18 cellular contexts compared by ENCODE assay signal in genomic region chr12:39176376-39176775, GRCh38.
DNase-seq lines count a peak whose midpoint lies in the region; ATAC-seq, FAIRE-seq and TF ChIP-seq lines count a peak whose summit lies in the region.
"Had no signal": no experiment of that assay in that cellular context is flagged by ENCODE, and none has a peak within 500 bp of the region (broad histone marks: within the 10 kb centered on the region; RNA-seq: fewer than 3 reads in every experiment).

No MANE protein-coding gene starts in this region.

- no peak overlapping the region for H3K4ac ChIP-seq in mesenchymal stem cell (ENCODE audit: low read depth in 1 of 2, low read length in 2 of 2)

- FAIRE-seq in K562 (lab: Jason Lieb, UNC): no peak
- FAIRE-seq: GM12891, GM18507, H54 had no signal

- no peak overlapping the region for H2BK15ac ChIP-seq in mesenchymal stem cell (ENCODE audit: low read depth, poor library complexity, severe bottlenecking)

- no peak overlapping the region for H2AK5ac ChIP-seq in mesenchymal stem cell (ENCODE audit: low read length, severe bottlenecking)

- no TSS peak for BruUV-seq in K562 (replicated peaks; lab: Mats Ljungman, UMichigan)

- H3K36me3 ChIP-seq in SK-N-SH (replicated peaks in 1 of 2; ENCODE audit: control insufficient read depth in 1 of 2, insufficient read depth in 2 of 2, low read length in 1 of 2): no peaks in the 10 kb centered on the region
- no peaks in the 10 kb centered on the region for H3K36me3 ChIP-seq in K562 (ENCODE audit: control insufficient read depth, insufficient read depth, low read length)
- H3K36me3 ChIP-seq in mesenchymal stem cell (ENCODE audit: control insufficient read depth in 1 of 2, insufficient read depth in 2 of 2, low read depth in 1 of 2, low read length in 2 of 2): no peaks in the 10 kb centered on the region
- H3K36me3 ChIP-seq in testis (ENCODE audit: low read depth, missing control alignments): no peaks in the 10 kb centered on the region
- H3K36me3 ChIP-seq: HAP-1 had no signal

- H3F3A ChIP-seq in SK-N-SH (replicated peaks; ENCODE audit: insufficient read depth): no peaks in the 10 kb centered on the region

- H3K4me3 ChIP-seq in SK-N-SH (ENCODE audit: low read depth in 2 of 2, low read length in 1 of 2): no peak overlapping the region
- H3K4me3 ChIP-seq in K562: no peak overlapping the region
- H3K4me3 ChIP-seq in mesenchymal stem cell (ENCODE audit: insufficient read depth in 1 of 2, low read depth in 1 of 2, low read length in 2 of 2): no peak overlapping the region
- no peak overlapping the region for H3K4me3 ChIP-seq in testis
- H3K4me3 ChIP-seq: HAP-1 had no signal

- TF ChIP-seq RAD21 in SK-N-SH (IDR thresholded peaks at IDR 0.05; ENCODE audit: low read length) (no peak), K562 (CRISPR knock-in tag; conservative IDR thresholded peaks at IDR 0.05 in 1 of 2, IDR thresholded peaks at IDR 0.05 in 1 of 2) (no peak)

- H2AFZ ChIP-seq in SK-N-SH (ENCODE audit: low read depth): no peak overlapping the region
- no peak overlapping the region for H2AFZ ChIP-seq in K562 (ENCODE audit: low read depth, low read length)
- H2AFZ ChIP-seq in mesenchymal stem cell (ENCODE audit: low read depth, low read length): no peak overlapping the region

- TF ChIP-seq POLR2A in K562 (conservative IDR thresholded peaks at IDR 0.05) (no peak), testis (IDR thresholded peaks at IDR 0.05) (no peak)

- no peaks in the 10 kb centered on the region for H3K9me2 ChIP-seq in SK-N-SH

- H3K79me2 ChIP-seq in SK-N-SH (ENCODE audit: insufficient read depth) (no peaks in the 10 kb centered on the region), K562 (ENCODE audit: control insufficient read depth, insufficient read depth, low read length) (no peaks in the 10 kb centered on the region)

- no peaks in the 10 kb centered on the region for H3K9me3 ChIP-seq in SK-N-SH
- H3K9me3 ChIP-seq in K562 (replicated peaks; ENCODE audit: control insufficient read depth, insufficient read depth, low read depth, low read length): no peaks in the 10 kb centered on the region
- no peaks in the 10 kb centered on the region for H3K9me3 ChIP-seq in mesenchymal stem cell (ENCODE audit: control insufficient read depth, low read length)
- no peaks in the 10 kb centered on the region for H3K9me3 ChIP-seq in testis
- H3K9me3 ChIP-seq: HAP-1 had no signal

- in situ Hi-C loops in K562 (cut with MboI): no loop called here

- no peaks in the 10 kb centered on the region for H3K27me3 ChIP-seq in SK-N-SH (ENCODE audit: insufficient read depth)
- H3K27me3 ChIP-seq in K562 (ENCODE audit: control insufficient read depth in 2 of 2, insufficient read depth in 2 of 2, low read length in 2 of 2): no peaks in the 10 kb centered on the region
- no peaks in the 10 kb centered on the region for H3K27me3 ChIP-seq in mesenchymal stem cell (ENCODE audit: control insufficient read depth in 1 of 2, insufficient read depth in 1 of 2, low read length in 2 of 2)
- no peaks in the 10 kb centered on the region for H3K27me3 ChIP-seq in testis

- ATAC-seq in SK-N-SH treated with all-trans-retinoic acid at 6 μM for 48 hours (no peak), K562 (no peak), GM21529 (IDR thresholded peaks at IDR 0.05; ENCODE audit: unreplicated experiment) (no peak)

- H3K27ac ChIP-seq in SK-N-SH (ENCODE audit: low read depth in 2 of 2, low read length in 1 of 2): no peak overlapping the region
- H3K27ac ChIP-seq in K562 (ENCODE audit: extremely low read depth, low read depth, low read length): no peak overlapping the region
- no peak overlapping the region for H3K27ac ChIP-seq in mesenchymal stem cell (ENCODE audit: low read length, poor library complexity, severe bottlenecking)
- H3K27ac ChIP-seq in testis: no peak overlapping the region

- TF ChIP-seq CTCF in SK-N-SH (IDR thresholded peaks at IDR 0.05): no peak
- TF ChIP-seq CTCF in K562 (IDR thresholded peaks at IDR 0.05 in 2 of 3, conservative IDR thresholded peaks at IDR 0.05 in 1 of 3; ENCODE audit: insufficient read depth in 2 of 3, low read depth in 1 of 3, low read length in 3 of 3): no peak
- no peak for TF ChIP-seq CTCF in testis (IDR thresholded peaks at IDR 0.05)

- no peak overlapping the region for H3K18ac ChIP-seq in mesenchymal stem cell (ENCODE audit: low read depth in 1 of 2, low read length in 2 of 2)

- H3K4me1 ChIP-seq in SK-N-SH (ENCODE audit: control insufficient read depth in 1 of 2, insufficient read depth in 2 of 2, low read depth in 1 of 2, low read length in 1 of 2) (no peaks in the 10 kb centered on the region), K562 (replicated peaks in 1 of 2; ENCODE audit: control insufficient read depth in 2 of 2, insufficient read depth in 2 of 2, low read length in 2 of 2) (no peaks in the 10 kb centered on the region), mesenchymal stem cell (ENCODE audit: control insufficient read depth, insufficient read depth, low read depth, low read length) (no peaks in the 10 kb centered on the region), testis (no peaks in the 10 kb centered on the region)
- H3K4me1 ChIP-seq: Caco-2, HAP-1 had no signal

- no peak overlapping the region for H4K8ac ChIP-seq in mesenchymal stem cell (ENCODE audit: low read length)

- H2BK5ac ChIP-seq in mesenchymal stem cell (ENCODE audit: low read depth, low read length, poor library complexity, severe bottlenecking): no peak overlapping the region

- no peak overlapping the region for H3K23ac ChIP-seq in mesenchymal stem cell (ENCODE audit: low read length in 2 of 2)

- no peak for TF ChIP-seq EP300 in SK-N-SH (IDR thresholded peaks at IDR 0.05; ENCODE audit: borderline replicate concordance in 1 of 2, low read depth in 1 of 2, low read length in 1 of 2)
- no peak for TF ChIP-seq EP300 in K562 (IDR thresholded peaks at IDR 0.05; ENCODE audit: low read length)

- H3K79me1 ChIP-seq in mesenchymal stem cell (replicated peaks; ENCODE audit: low read length, poor library complexity, severe bottlenecking): no peaks in the 10 kb centered on the region

- intact Hi-C loops in K562 (cut with micrococcal nuclease) (no loop called here), testis (cut with DNase I; ENCODE audit: low total_unique reads) (no loop called here)

- H3K4me2 ChIP-seq in SK-N-SH (no peak overlapping the region), K562 (ENCODE audit: insufficient read depth, low read length) (no peak overlapping the region), mesenchymal stem cell (ENCODE audit: low read length, poor library complexity, severe bottlenecking) (no peak overlapping the region)

- no peak overlapping the region for H2BK120ac ChIP-seq in mesenchymal stem cell (ENCODE audit: low read depth, low read length)

- no peak overlapping the region for H4K91ac ChIP-seq in mesenchymal stem cell (ENCODE audit: low read length)

- H4K20me1 ChIP-seq in SK-N-SH (ENCODE audit: insufficient read depth) (no peaks in the 10 kb centered on the region), K562 (replicated peaks; ENCODE audit: control insufficient read depth, insufficient read depth, low read length) (no peaks in the 10 kb centered on the region)

- no peak overlapping the region for H2BK12ac ChIP-seq in mesenchymal stem cell (ENCODE audit: low read length in 2 of 2)

- POLR2A ChIA-PET in SK-N-SH (lab: Yijun Ruan, JAX) (no interaction called here), K562 (lab: Yijun Ruan, JAX) (no interaction called here)

- no peaks in the 10 kb centered on the region for H3K9me1 ChIP-seq in K562 (ENCODE audit: control insufficient read depth, insufficient read depth, low read length)

- no peak overlapping the region for H3K14ac ChIP-seq in mesenchymal stem cell (ENCODE audit: low read length in 2 of 2)

- DNase-seq in SK-N-SH: no peak
- DNase-seq in K562 (ENCODE audit: extremely low read depth in 1 of 4, low spot score in 3 of 4): no peak
- DNase-seq in mesenchymal stem cell: peak; percentile 76
- no peak for DNase-seq in testis
- DNase-seq: C1 segment of cervical spinal cord; Caco-2; CD4-positive, alpha-beta memory T cell; DMS153; DMS79 treated with DMSO at 0.1 percent for 48 hours; GF-D8; GOT3; HFFc6 had no signal

- no peak overlapping the region for H3K9ac ChIP-seq in SK-N-SH
- H3K9ac ChIP-seq in K562 (ENCODE audit: insufficient read depth in 1 of 2, low read depth in 2 of 2, low read length in 2 of 2): no peak overlapping the region
- no peak overlapping the region for H3K9ac ChIP-seq in mesenchymal stem cell (ENCODE audit: low read length)

- CTCF ChIA-PET in SK-N-SH (lab: Yijun Ruan, JAX) (no interaction called here), K562 (lab: Yijun Ruan, JAX; ENCODE audit: low intra/inter-chr PET ratio) (interaction anchor here (0.6 kb wide), 1 partner anchor 117 kb away, joined by 3 read pairs; no protein-coding TSS in a partner anchor)

TF ChIP-seq in SK-N-SH treated with all-trans-retinoic acid at 6 μM for 48 hours, 23 proteins besides CTCF, POLR2A, EP300 and RAD21 (continues in another document):
- TF ChIP-seq BACH2 (CRISPR knock-in tag; IDR thresholded peaks at IDR 0.05; ENCODE audit: borderline replicate concordance): no peak

TF ChIP-seq in SK-N-SH, 30 proteins besides CTCF, POLR2A, EP300 and RAD21 (continues in another document):
- no peak for TF ChIP-seq CHD2 (IDR thresholded peaks at IDR 0.05; ENCODE audit: low read length, partially characterized antibody)
- TF ChIP-seq, protein P1, sequence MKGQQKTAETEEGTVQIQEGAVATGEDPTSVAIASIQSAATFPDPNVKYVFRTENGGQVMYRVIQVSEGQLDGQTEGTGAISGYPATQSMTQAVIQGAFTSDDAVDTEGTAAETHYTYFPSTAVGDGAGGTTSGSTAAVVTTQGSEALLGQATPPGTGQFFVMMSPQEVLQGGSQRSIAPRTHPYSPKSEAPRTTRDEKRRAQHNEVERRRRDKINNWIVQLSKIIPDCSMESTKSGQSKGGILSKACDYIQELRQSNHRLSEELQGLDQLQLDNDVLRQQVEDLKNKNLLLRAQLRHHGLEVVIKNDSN (IDR thresholded peaks at IDR 0.05; ENCODE audit: borderline replicate concordance, low read depth): no peak

TF ChIP-seq in K562, 482 proteins besides CTCF, POLR2A, EP300 and RAD21:
- TF ChIP-seq TAL1 (IDR thresholded peaks at IDR 0.05) (no peak), RFX1 (IDR thresholded peaks at IDR 0.05) (peak; percentile 35), ARID3A (IDR thresholded peaks at IDR 0.05; ENCODE audit: borderline replicate concordance, low read depth, low read length) (no peak)
